Comparison of ENCODE assay signal across 18 cellular contexts in genomic region chr1:198524127-198524526, GRCh38. TPM values are rescaled to one million over a fixed set of nuclear protein-coding genes. Genes with fewer than 3 reads are reported as not detected.
DNase-seq lines count a peak whose midpoint lies in the region; TF ChIP-seq lines count a peak whose summit lies in the region.
"Not testable (repeated sequence)": the region's sequence is repeated elsewhere in the genome, so short reads cannot be mapped to it uniquely, and the experiment has no call there.
"Had no signal": no experiment of that assay in that cellular context is flagged by ENCODE, and none has a peak within 500 bp of the region (broad histone marks: within the 10 kb centered on the region; RNA-seq: fewer than 3 reads in every experiment).

No MANE protein-coding gene starts in this region.

- TF ChIP-seq CTCF in SK-N-SH (IDR thresholded peaks at IDR 0.05); fibroblast of villous mesenchyme (IDR thresholded peaks at IDR 0.05; ENCODE audit: insufficient read depth, low read depth, low read length): not testable (repeated sequence)

- not testable (repeated sequence) for H3K27me3 Mint-ChIP-seq in activated T-cell treated with anti-CD3 and anti-CD28 coated beads, Interleukin-2, amount 50 U/mL, for 24 hours; stimulated activated naive CD8-positive, alpha-beta T cell treated with anti-CD3 and anti-CD28 coated beads, Interleukin-15, Interleukin-2, amounts not matched to agents 100 ng/mL and 50 ng/mL, for 24 hours

- H3K36me3 ChIP-seq in SK-N-SH (replicated peaks in 1 of 2; ENCODE audit: control insufficient read depth in 1 of 2, insufficient read depth in 2 of 2, low read length in 1 of 2): not testable (repeated sequence)

- H3K27ac Mint-ChIP-seq in activated T-cell treated with anti-CD3 and anti-CD28 coated beads, Interleukin-2, amount 50 U/mL, for 24 hours: peak overlapping the region; percentile 95
- peak overlapping the region; percentile 97 for H3K27ac Mint-ChIP-seq in stimulated activated naive CD8-positive, alpha-beta T cell treated with anti-CD3 and anti-CD28 coated beads, Interleukin-15, Interleukin-2, amounts not matched to agents 100 ng/mL and 50 ng/mL, for 24 hours

- peaks cover 81% of the 10 kb centered on the region for H3K4me1 Mint-ChIP-seq in activated T-cell treated with anti-CD3 and anti-CD28 coated beads, Interleukin-2, amount 50 U/mL, for 24 hours (ENCODE audit: low read depth)
- H3K4me1 Mint-ChIP-seq in stimulated activated naive CD8-positive, alpha-beta T cell treated with anti-CD3 and anti-CD28 coated beads, Interleukin-15, Interleukin-2, amounts not matched to agents 100 ng/mL and 50 ng/mL, for 24 hours (ENCODE audit: low read depth): peaks cover 89% of the 10 kb centered on the region

- not testable (repeated sequence) for H3K9me3 Mint-ChIP-seq in activated T-cell treated with anti-CD3 and anti-CD28 coated beads, Interleukin-2, amount 50 U/mL, for 24 hours; stimulated activated naive CD8-positive, alpha-beta T cell treated with anti-CD3 and anti-CD28 coated beads, Interleukin-15, Interleukin-2, amounts not matched to agents 100 ng/mL and 50 ng/mL, for 24 hours

- H4K20me1 ChIP-seq in SK-N-SH (ENCODE audit: insufficient read depth): not testable (repeated sequence)

- not testable (repeated sequence) for H3K4me2 ChIP-seq in SK-N-SH

- peak overlapping the region; percentile 67 for H3K4me3 Mint-ChIP-seq in activated T-cell treated with anti-CD3 and anti-CD28 coated beads, Interleukin-2, amount 50 U/mL, for 24 hours
- H3K4me3 Mint-ChIP-seq in stimulated activated naive CD8-positive, alpha-beta T cell treated with anti-CD3 and anti-CD28 coated beads, Interleukin-15, Interleukin-2, amounts not matched to agents 100 ng/mL and 50 ng/mL, for 24 hours: peak overlapping the region; percentile 83

- H3K4me1 ChIP-seq in SK-N-SH (ENCODE audit: control insufficient read depth in 1 of 2, insufficient read depth in 2 of 2, low read depth in 1 of 2, low read length in 1 of 2): peaks cover 12 to 29% of the 10 kb centered on the region in 2 experiments; a peak in 2 of 4 replicates

- H3K27me3 ChIP-seq in SK-N-SH (ENCODE audit: insufficient read depth): not testable (repeated sequence)

- not testable (repeated sequence) for H3K4me3 ChIP-seq in SK-N-SH (ENCODE audit: low read depth in 2 of 2, low read length in 1 of 2); fibroblast of villous mesenchyme (ENCODE audit: low read depth, low read length)

- H3K9me2 ChIP-seq in SK-N-SH: not testable (repeated sequence)

- DNase-seq in EH (ENCODE audit: low read depth) (peak; percentile 6), fibroblast of villous mesenchyme (ENCODE audit: low read depth) (peak; percentile 7)
- not testable (repeated sequence) for DNase-seq in SK-N-SH
- DNase-seq in activated CD4-positive, alpha-beta T cell treated with anti-CD3 and anti-CD28 coated beads, Interleukin-2, amount 50 U/mL, for 1 hour: peak; percentile 18
- peak; percentile 57 for DNase-seq in activated T-cell treated with anti-CD3 and anti-CD28 coated beads, Interleukin-2, amount 50 U/mL, for 24 hours
- DNase-seq in activated naive CD4-positive, alpha-beta T cell treated with anti-CD3 and anti-CD28 coated beads, Interleukin-2, amount 50 U/mL, for 16 hours: peak; percentile 24
- peak; percentile 17 for DNase-seq in stimulated activated CD4-positive, alpha-beta T cell treated with anti-CD3 and anti-CD28 coated beads, Interleukin-12 subunit alpha, Interleukin-12 subunit beta, amount 100 ng/mL, for 4 hours

- not testable (repeated sequence) for H3K79me2 ChIP-seq in SK-N-SH (ENCODE audit: insufficient read depth)

- not testable (repeated sequence) for H3K9ac ChIP-seq in SK-N-SH

- H3K27ac ChIP-seq in SK-N-SH (ENCODE audit: low read depth in 2 of 2, low read length in 1 of 2): not testable (repeated sequence)

- H3F3A ChIP-seq in SK-N-SH (replicated peaks; ENCODE audit: insufficient read depth): not testable (repeated sequence)

- CTCF ChIA-PET in SK-N-SH (lab: Yijun Ruan, JAX): not testable (repeated sequence)

- not testable (repeated sequence) for H3K36me3 Mint-ChIP-seq in activated T-cell treated with anti-CD3 and anti-CD28 coated beads, Interleukin-2, amount 50 U/mL, for 24 hours (ENCODE audit: low read depth); stimulated activated naive CD8-positive, alpha-beta T cell treated with anti-CD3 and anti-CD28 coated beads, Interleukin-15, Interleukin-2, amounts not matched to agents 100 ng/mL and 50 ng/mL, for 24 hours (ENCODE audit: low read depth)

- peak overlapping the region; percentile 2; the same call in 1 of the 2 replicates for H2AFZ ChIP-seq in SK-N-SH (ENCODE audit: low read depth)

- POLR2A ChIA-PET in SK-N-SH (lab: Yijun Ruan, JAX): not testable (repeated sequence)

- TF ChIP-seq EP300 in SK-N-SH (IDR thresholded peaks at IDR 0.05; ENCODE audit: borderline replicate concordance in 1 of 2, low read depth in 1 of 2, low read length in 1 of 2): not testable (repeated sequence)

- WGBS in SK-N-SH (ENCODE audit: low lambda C conversion rate): 81% methylated on average over 10 of the region's 10 CpGs

- H3K9me3 ChIP-seq in SK-N-SH: not testable (repeated sequence)

- TF ChIP-seq RAD21 in SK-N-SH (IDR thresholded peaks at IDR 0.05; ENCODE audit: low read length): not testable (repeated sequence)

RNA-seq across cellular contexts. Expression of gene ATP6V1G3, which starts 16.4 kb away (rescaled TPM):
- polyA plus RNA-seq in SK-N-SH (2012; rRNA removed): not detected in 2 replicates
- 0.20 and 0.31 TPM in 2 replicates for polyA plus RNA-seq in SK-N-SH (2012; cell fraction: cytosol; rRNA removed)
- not detected in 2 replicates for polyA plus RNA-seq in SK-N-SH (2012; cell fraction: nucleus; rRNA removed)
- total RNA-seq in fibroblast of villous mesenchyme: 0.43 TPM in 1 of 2 replicates, not detected in the other
- total RNA-seq: bronchial epithelial cell; epithelial cell of proximal tubule; GM12878; left ventricle myocardium superior; omental fat pad; pulmonary artery endothelial cell; T-helper 2 cell treated with Interferon-gamma antibody and Interleukin-4, amounts not matched to agents 100 ng/mL and 5 ng/mL, for 36 hours; thoracic aorta; uterus had no signal
- polyA plus RNA-seq: keratinocyte had no signal
